In the genomic region with DNA sequence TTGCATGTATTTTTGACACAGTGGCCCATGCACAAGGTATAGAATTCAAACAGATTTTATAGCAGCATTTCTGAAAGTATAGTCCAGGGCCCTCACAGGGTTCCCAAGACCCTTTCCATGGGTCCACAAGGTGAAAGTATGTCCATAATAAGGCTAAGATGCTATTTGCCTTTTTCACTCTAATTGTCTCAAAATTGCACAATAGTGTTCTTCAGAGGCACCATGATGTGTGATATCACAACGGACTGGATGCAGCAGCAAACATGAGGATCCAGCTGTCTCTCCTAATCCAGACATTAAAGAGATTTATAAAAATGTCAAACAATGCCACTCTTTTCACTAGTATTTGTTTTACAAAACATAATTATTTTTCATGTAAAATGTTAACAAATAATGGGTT, we compare ENCODE assay signal across 35 cellular contexts.
"Had no signal": no experiment of that assay in that cellular context is flagged by ENCODE, and none has a peak within 500 bp of the region (broad histone marks: within the 10 kb centered on the region; RNA-seq: fewer than 3 reads in every experiment).

No MANE protein-coding gene starts in this region.

- H3K9me3 Mint-ChIP-seq: activated B cell treated with CpG ODN at 0.5 μM for 24 hours; activated CD4-positive, alpha-beta memory T cell treated with anti-CD3 and anti-CD28 coated beads for 36 hours; activated CD4-positive, alpha-beta T cell treated with anti-CD3 and anti-CD28 coated beads, Interleukin-2, amount 10 ng/mL, durations not matched to agents 24 days and 14 days; activated CD8-positive, alpha-beta T cell treated with anti-CD3 and anti-CD28 coated beads for 36 hours; activated naive CD4-positive, alpha-beta T cell treated with anti-CD3 and anti-CD28 coated beads for 36 hours; activated naive CD4-positive, alpha-beta T cell treated with anti-CD3 and anti-CD28 coated beads, Interleukin-2, amount 50 U/mL, for 72 hours; activated naive CD8-positive, alpha-beta T cell treated with anti-CD3 and anti-CD28 coated beads for 36 hours; activated T-cell treated with anti-CD3 and anti-CD28 coated beads, Interleukin-2, amount 50 U/mL, for 4 hours; activated T-cell treated with anti-CD3 and anti-CD28 coated beads, Interleukin-2, amount 50 U/mL, for 72 hours; activated T-helper 1 cell treated with anti-CD3 and anti-CD28 coated beads, Interleukin-12 subunit alpha, Interleukin-12 subunit beta, Interleukin-2, Interleukin-4 antibody, amounts not matched to agents 30 ng/mL and 10 ng/mL and 1 ng/mL, durations not matched to agents 14 hours and 24 hours and 36 hours; activated T-helper 17 cell treated with anti-CD3 and anti-CD28 coated beads, Interleukin-2, amount 50 U/mL, for 72 hours; T-helper 1 cell treated with Interleukin-12 subunit alpha and Interleukin-12 subunit beta and Interleukin-4 antibody, amounts not matched to agents 30 μg/mL and 1 μg/mL, for 36 hours; T-helper 2 cell treated with Interferon-gamma antibody and Interleukin-4, amounts not matched to agents 5 μg/mL and 100 μg/mL, for 36 hours had no signal

- H3K4me3 Mint-ChIP-seq: activated B cell treated with CpG ODN at 0.5 μM for 24 hours; activated CD4-positive, alpha-beta memory T cell treated with anti-CD3 and anti-CD28 coated beads for 36 hours; activated CD4-positive, alpha-beta T cell treated with anti-CD3 and anti-CD28 coated beads, Interleukin-2, amount 10 ng/mL, durations not matched to agents 24 days and 14 days; activated CD8-positive, alpha-beta T cell treated with anti-CD3 and anti-CD28 coated beads for 36 hours; activated naive CD4-positive, alpha-beta T cell treated with anti-CD3 and anti-CD28 coated beads for 36 hours; activated naive CD8-positive, alpha-beta T cell treated with anti-CD3 and anti-CD28 coated beads for 36 hours; activated T-cell treated with anti-CD3 and anti-CD28 coated beads, Interleukin-2, amount 50 U/mL, for 4 hours; activated T-cell treated with anti-CD3 and anti-CD28 coated beads, Interleukin-2, amount 50 U/mL, for 72 hours; activated T-helper 1 cell treated with anti-CD3 and anti-CD28 coated beads, Interleukin-12 subunit alpha, Interleukin-12 subunit beta, Interleukin-2, Interleukin-4 antibody, amounts not matched to agents 30 ng/mL and 10 ng/mL and 1 ng/mL, durations not matched to agents 14 hours and 24 hours and 36 hours; activated T-helper 17 cell treated with anti-CD3 and anti-CD28 coated beads, Interleukin-2, amount 50 U/mL, for 72 hours; T-helper 1 cell treated with Interleukin-12 subunit alpha and Interleukin-12 subunit beta and Interleukin-4 antibody, amounts not matched to agents 30 μg/mL and 1 μg/mL, for 36 hours; T-helper 2 cell treated with Interferon-gamma antibody and Interleukin-4, amounts not matched to agents 5 μg/mL and 100 μg/mL, for 36 hours had no signal

- H3K27ac ChIP-seq: adrenal gland, body of pancreas, brain microvascular endothelial cell, breast epithelium, VCaP had no signal

- H3K4me1 Mint-ChIP-seq: activated B cell treated with CpG ODN at 0.5 μM for 24 hours; activated CD4-positive, alpha-beta T cell treated with anti-CD3 and anti-CD28 coated beads, Interleukin-2, amount 10 ng/mL, durations not matched to agents 24 days and 14 days; activated naive CD8-positive, alpha-beta T cell treated with anti-CD3 and anti-CD28 coated beads for 36 hours had no signal

- H3K36me3 Mint-ChIP-seq: activated CD4-positive, alpha-beta memory T cell treated with anti-CD3 and anti-CD28 coated beads for 36 hours; activated naive CD4-positive, alpha-beta T cell treated with anti-CD3 and anti-CD28 coated beads, Interleukin-2, amount 50 U/mL, for 72 hours; activated naive CD8-positive, alpha-beta T cell treated with anti-CD3 and anti-CD28 coated beads for 36 hours had no signal

- ATAC-seq: activated CD8-positive, alpha-beta T cell treated with anti-CD3 and anti-CD28 coated beads for 36 hours; activated naive CD4-positive, alpha-beta T cell treated with anti-CD3 and anti-CD28 coated beads, Interleukin-2, amount 50 U/mL, for 72 hours; activated T-cell treated with anti-CD3 and anti-CD28 coated beads, Interleukin-2, amount 50 U/mL, for 4 hours; activated T-cell treated with anti-CD3 and anti-CD28 coated beads, Interleukin-2, amount 50 U/mL, for 72 hours; activated T-helper 17 cell treated with anti-CD3 and anti-CD28 coated beads, Interleukin-2, amount 50 U/mL, for 72 hours; body of pancreas had no signal

- DNase-seq: activated B cell treated with CpG ODN at 0.5 μM for 24 hours; activated CD4-positive, alpha-beta memory T cell treated with anti-CD3 and anti-CD28 coated beads for 36 hours; activated CD4-positive, alpha-beta T cell treated with anti-CD3 and anti-CD28 coated beads for 4 hours; activated CD4-positive, alpha-beta T cell treated with anti-CD3 and anti-CD28 coated beads, Interleukin-2, amount 10 ng/mL, durations not matched to agents 24 days and 14 days; activated CD4-positive, alpha-beta T cell treated with anti-CD3 and anti-CD28 coated beads, Interleukin-2, amount 50 U/mL, for 1 hour; activated CD4-positive, alpha-beta T cell treated with anti-CD3 and anti-CD28 coated beads, Interleukin-2, amount 50 U/mL, for 4 hours; activated CD4-positive, CD25-positive, alpha-beta regulatory T cell treated with anti-CD3 and anti-CD28 coated beads, Interleukin-2, amount 50 U/mL, for 72 hours; activated CD8-positive, alpha-beta memory T cell treated with anti-CD3 and anti-CD28 coated beads, Interleukin-2, amount 50 U/mL, for 4 hours; activated CD8-positive, alpha-beta T cell treated with anti-CD3 and anti-CD28 coated beads for 36 hours; activated effector memory CD4-positive, alpha-beta T cell treated with anti-CD3 and anti-CD28 coated beads, Interleukin-2, amount 50 U/mL, for 16 hours; activated gamma-delta T cell treated with Interleukin-2 at 50 U/mL for 16 hours; activated naive CD4-positive, alpha-beta T cell; activated naive CD4-positive, alpha-beta T cell treated with anti-CD3 and anti-CD28 coated beads for 36 hours; activated naive CD4-positive, alpha-beta T cell treated with anti-CD3 and anti-CD28 coated beads, Interleukin-2, amount 50 U/mL, for 16 hours; activated naive CD8-positive, alpha-beta T cell treated with anti-CD3 and anti-CD28 coated beads for 36 hours; activated T-cell treated with anti-CD3 and anti-CD28 coated beads for 4 hours; activated T-cell treated with anti-CD3 and anti-CD28 coated beads, Interleukin-2, amount 50 U/mL, for 1 hour; activated T-cell treated with anti-CD3 and anti-CD28 coated beads, Interleukin-2, amount 50 U/mL, for 4 hours; activated T-cell treated with anti-CD3 and anti-CD28 coated beads, Interleukin-2, amount 50 U/mL, for 72 hours; adrenal gland; amniotic stem cell; aorta; body of pancreas; brain microvascular endothelial cell; central memory CD4-positive, alpha-beta T cell; T-helper 2 cell; T-helper 9 cell had no signal

- FAIRE-seq: astrocyte had no signal

- H3K27me3 Mint-ChIP-seq: activated B cell treated with CpG ODN at 0.5 μM for 24 hours; activated CD4-positive, alpha-beta memory T cell treated with anti-CD3 and anti-CD28 coated beads for 36 hours; activated CD4-positive, alpha-beta T cell treated with anti-CD3 and anti-CD28 coated beads, Interleukin-2, amount 10 ng/mL, durations not matched to agents 24 days and 14 days; activated CD8-positive, alpha-beta T cell treated with anti-CD3 and anti-CD28 coated beads for 36 hours; activated naive CD8-positive, alpha-beta T cell treated with anti-CD3 and anti-CD28 coated beads for 36 hours; activated T-helper 17 cell treated with anti-CD3 and anti-CD28 coated beads, Interleukin-2, amount 50 U/mL, for 72 hours had no signal

- H3K36me3 ChIP-seq: adrenal gland, brain microvascular endothelial cell, breast epithelium had no signal

- H3K4me1 ChIP-seq: body of pancreas, breast epithelium had no signal

- H3K27ac Mint-ChIP-seq: activated B cell treated with CpG ODN at 0.5 μM for 24 hours; activated CD4-positive, alpha-beta memory T cell treated with anti-CD3 and anti-CD28 coated beads for 36 hours; activated CD4-positive, alpha-beta T cell treated with anti-CD3 and anti-CD28 coated beads, Interleukin-2, amount 10 ng/mL, durations not matched to agents 24 days and 14 days; activated CD8-positive, alpha-beta T cell treated with anti-CD3 and anti-CD28 coated beads for 36 hours; activated naive CD4-positive, alpha-beta T cell treated with anti-CD3 and anti-CD28 coated beads for 36 hours; activated naive CD4-positive, alpha-beta T cell treated with anti-CD3 and anti-CD28 coated beads, Interleukin-2, amount 50 U/mL, for 72 hours; activated naive CD8-positive, alpha-beta T cell treated with anti-CD3 and anti-CD28 coated beads for 36 hours; activated T-cell treated with anti-CD3 and anti-CD28 coated beads, Interleukin-2, amount 50 U/mL, for 72 hours; activated T-helper 1 cell treated with anti-CD3 and anti-CD28 coated beads, Interleukin-12 subunit alpha, Interleukin-12 subunit beta, Interleukin-2, Interleukin-4 antibody, amounts not matched to agents 30 ng/mL and 10 ng/mL and 1 ng/mL, durations not matched to agents 14 hours and 24 hours and 36 hours; activated T-helper 17 cell treated with anti-CD3 and anti-CD28 coated beads, Interleukin-2, amount 50 U/mL, for 72 hours; T-helper 1 cell treated with Interleukin-12 subunit alpha and Interleukin-12 subunit beta and Interleukin-4 antibody, amounts not matched to agents 30 μg/mL and 1 μg/mL, for 36 hours; T-helper 2 cell treated with Interferon-gamma antibody and Interleukin-4, amounts not matched to agents 5 μg/mL and 100 μg/mL, for 36 hours had no signal

- H3K9me3 ChIP-seq: adrenal gland, body of pancreas, breast epithelium had no signal

- H3K4me3 ChIP-seq: adrenal gland, body of pancreas, breast epithelium had no signal

- H3K27me3 ChIP-seq: adrenal gland, body of pancreas, brain microvascular endothelial cell, breast epithelium had no signal
